8 cellular contexts compared by ENCODE assay signal in the genomic region with DNA sequence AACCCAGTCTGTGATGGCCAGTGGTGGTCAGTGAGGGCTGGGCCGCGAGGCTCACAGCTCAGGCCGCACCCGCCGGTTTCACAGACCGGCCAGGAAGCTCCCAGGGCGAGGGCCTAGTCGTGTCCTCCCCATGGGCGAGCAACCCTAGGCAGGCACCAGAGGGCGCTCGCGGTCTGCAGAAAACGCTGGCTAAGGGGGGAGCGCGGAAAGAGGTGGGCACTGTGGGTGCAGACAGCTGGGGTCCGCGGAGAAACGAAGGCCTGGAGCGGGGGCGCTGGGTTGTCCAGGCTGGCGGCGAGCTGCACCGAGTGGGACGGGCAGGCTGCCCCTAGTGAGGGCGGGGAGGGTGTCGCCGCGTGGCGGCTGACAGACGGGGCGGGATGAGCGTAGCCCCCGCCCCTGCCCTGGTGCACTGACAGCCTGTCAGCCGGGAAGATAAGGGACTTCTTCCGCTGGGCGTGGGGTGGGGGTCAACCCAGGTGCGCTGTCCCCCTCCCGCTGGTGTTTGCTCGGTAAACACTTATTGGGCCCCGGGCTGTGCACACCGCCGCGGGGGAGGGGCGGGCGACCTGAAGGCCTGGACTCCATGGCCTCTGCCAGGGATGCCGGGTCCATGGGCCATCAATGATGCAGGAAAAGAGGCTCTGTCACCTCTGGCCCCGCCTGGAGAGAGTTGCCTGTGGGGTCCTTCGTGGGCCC. TPM values are rescaled to one million over a fixed set of nuclear protein-coding genes. Genes with fewer than 3 reads are reported as not detected.
DNase-seq lines count a peak whose midpoint lies in the region; ATAC-seq and TF ChIP-seq lines count a peak whose summit lies in the region.

No MANE protein-coding gene starts in this region.

- peak overlapping the region; percentile 56 for H3K4me3 ChIP-seq in AG10803 (ENCODE audit: low read length)
- H3K4me3 ChIP-seq in HAP-1 = peak overlapping the region; percentile 38
- H3K4me3 ChIP-seq in choroid plexus epithelial cell (ENCODE audit: low read depth, low read length) = peak overlapping the region; percentile 60

- H3K9me3 ChIP-seq in HAP-1 = no peaks in the 10 kb centered on the region; the same call in 1 of the 2 replicates

- no peaks in the 10 kb centered on the region for H3K4me1 ChIP-seq in HAP-1

- in situ Hi-C loops in HAP-1 (cut with MboI; ENCODE audit: low sequenced_read_pairs) = loop anchor here (5.0 kb wide), 1 partner anchor 181 kb away; no protein-coding TSS in a partner anchor

- TF ChIP-seq CTCF in AG10803 (conservative IDR thresholded peaks at IDR 0.05; ENCODE audit: low read length) (peak; percentile 83), choroid plexus epithelial cell (conservative IDR thresholded peaks at IDR 0.05; ENCODE audit: low read depth, low read length) (peak; percentile 96)

- H3K36me3 ChIP-seq in HAP-1 (replicated peaks) = no peaks in the 10 kb centered on the region

- peak; percentile 95 for ATAC-seq in left lobe of liver
- no peak for ATAC-seq in HG03135 (IDR thresholded peaks at IDR 0.05; ENCODE audit: unreplicated experiment)

- H3K27me3 ChIP-seq in HAP-1 (ENCODE audit: low read depth) = peaks cover 13% of the 10 kb centered on the region

- DNase-seq in AG10803 (ENCODE audit: low read depth) = peak; percentile 66
- DNase-seq in HAP-1 (ENCODE audit: low spot score in 2 of 2) = peak; percentile 69 to 93
- peak; percentile 22 for DNase-seq in NCI-H345 treated with DMSO at 0.1 percent for 48 hours (lab: John Stamatoyannopoulos, UW; ENCODE audit: unreplicated experiment)
- DNase-seq in activated CD4-positive, alpha-beta T cell treated with anti-CD3 and anti-CD28 coated beads for 4 hours = peak; percentile 83 to 88
- DNase-seq in choroid plexus epithelial cell (ENCODE audit: low read depth) = peak; percentile 82
- peak; percentile 80 for DNase-seq in left lobe of liver (ENCODE audit: low spot score)
- DNase-seq in stimulated activated CD4-positive, alpha-beta T cell treated with anti-CD3 and anti-CD28 coated beads, Interleukin-1b, Interleukin-23, amount 100 ng/mL, for 4 hours (ENCODE audit: low read depth in 2 of 2) = peak; percentile 87 to 89

RNA-seq across cellular contexts. Expression of a gene that starts 7.5 kb away (rescaled TPM):
- 0.75 TPM for total RNA-seq in left lobe of liver

RNA-seq across cellular contexts. Expression of a gene that starts 16.5 kb away (rescaled TPM):
- 1.1 TPM for total RNA-seq in left lobe of liver

RNA-seq across cellular contexts. Expression of a gene that starts 29.8 kb away (rescaled TPM):
- total RNA-seq in left lobe of liver = 0.40 TPM

Comparison
In these comparisons a context has a peak if more than half of its experiments do, and no peak if none do; other contexts are left out.
1. DNase-seq: peak in every context shown above with its lines; median percentile 88 in stimulated activated CD4-positive, alpha-beta T cell treated with anti-CD3 and anti-CD28 coated beads, Interleukin-1b, Interleukin-23, amount 100 ng/mL, for 4 hours; 86 in activated CD4-positive, alpha-beta T cell treated with anti-CD3 and anti-CD28 coated beads for 4 hours; 82 in choroid plexus epithelial cell; 81 in HAP-1; 80 in left lobe of liver; 66 in AG10803; 22 in NCI-H345 treated with DMSO at 0.1 percent for 48 hours.